In the genomic region with DNA sequence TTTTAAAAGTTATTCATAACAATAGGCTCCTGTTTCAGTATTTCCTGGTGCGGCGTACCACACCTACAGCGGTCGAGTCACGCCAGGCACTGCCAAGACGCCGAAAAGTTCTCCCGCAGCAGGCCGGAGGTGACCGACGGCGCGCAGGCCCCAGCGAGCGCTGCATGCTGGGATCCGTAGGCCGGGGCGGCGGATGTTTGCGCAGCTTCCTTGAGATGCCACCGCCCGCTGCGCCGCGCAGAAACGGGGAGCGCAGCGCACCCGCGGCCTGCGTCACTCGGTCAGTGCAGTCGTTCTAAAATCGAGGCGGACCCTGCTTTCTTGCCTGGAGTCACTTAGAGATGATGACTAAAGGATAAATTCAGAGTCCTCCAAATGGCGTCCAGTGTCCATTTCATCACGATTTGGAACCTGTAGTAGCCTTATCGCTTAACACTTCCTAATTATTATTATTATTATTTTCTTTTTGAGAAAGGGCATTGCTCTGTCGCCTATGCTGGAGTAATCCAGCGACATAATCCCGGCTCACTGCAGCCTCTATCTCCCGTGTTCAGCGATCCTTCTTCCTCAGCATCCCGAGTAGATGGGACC, we compare ENCODE assay signal across 8 cellular contexts. TPM values are rescaled to one million over a fixed set of nuclear protein-coding genes. Genes with fewer than 3 reads are reported as not detected.
DNase-seq lines count a peak whose midpoint lies in the region; ATAC-seq and TF ChIP-seq lines count a peak whose summit lies in the region.

No MANE protein-coding gene starts in this region.

- H3K36me3 ChIP-seq in adipocyte (ENCODE audit: control insufficient read depth, insufficient read depth, low read length, severe bottlenecking) (no peaks in the 10 kb centered on the region), heart right ventricle (no peaks in the 10 kb centered on the region), upper lobe of left lung (no peaks in the 10 kb centered on the region)

- WGBS in heart right ventricle, 2 donors: 2% methylated on average over 44 of the region's 44 CpGs
- WGBS in upper lobe of left lung, 2 donors: 2 to 7% methylated on average over 22 to 44 of the region's 44 CpGs

- H3K4me1 ChIP-seq in adipocyte (ENCODE audit: control insufficient read depth, insufficient read depth, low read length) (peaks cover 25% of the 10 kb centered on the region), heart right ventricle (peaks cover 0 to 49% (median 16%) of the 10 kb centered on the region in 9 donors), upper lobe of left lung (peaks cover 13 to 26% (median 19%) of the 10 kb centered on the region in 4 donors)

- H3K27me3 ChIP-seq in adipocyte (replicated peaks; ENCODE audit: control insufficient read depth, insufficient read depth, low read length): no peaks in the 10 kb centered on the region
- H3K27me3 ChIP-seq in heart right ventricle: no peaks in the 10 kb centered on the region
- H3K27me3 ChIP-seq in upper lobe of left lung: no peaks in the 10 kb centered on the region

- ATAC-seq in HG02623 (IDR thresholded peaks at IDR 0.05; ENCODE audit: unreplicated experiment) (peak; percentile 71), heart right ventricle (peak; percentile 94 to 96 (median 95)), upper lobe of left lung (ENCODE audit: low FRiP score in 2 of 2) (peak; percentile 96)

- TF ChIP-seq POLR2A in upper lobe of left lung (IDR thresholded peaks at IDR 0.05): peak in 3 of 4 donors; percentile 49 to 93 (median 88)

- H3K4me3 ChIP-seq in GM12864 (ENCODE audit: low read depth, low read length) (peak overlapping the region; percentile 61), adipocyte (ENCODE audit: low read length) (peak overlapping the region; percentile 90), heart right ventricle (peak overlapping the region in 9 of 10 donors; percentile 54 to 99 (median 71)), upper lobe of left lung (peak overlapping the region; percentile 44 to 95 (median 80))

- H3K9me3 ChIP-seq in adipocyte (ENCODE audit: control insufficient read depth, low read length) (no peaks in the 10 kb centered on the region), heart right ventricle (no peaks in the 10 kb centered on the region), upper lobe of left lung (no peaks in the 10 kb centered on the region)

- H3K27ac ChIP-seq in heart right ventricle (peak overlapping the region; percentile 76 to 98 (median 94)), upper lobe of left lung (peak overlapping the region; percentile 90 to 95 (median 92))

- intact Hi-C loops in heart right ventricle (cut with DNase I): loop anchor here in 4 of 10 donors (2.0 to 10.0 kb wide), 5 partner anchors 17 to 293 kb away; a partner anchor contains a TSS
- intact Hi-C loops in posterior vena cava (cut with DNase I): no loop called here

- peak in 1 of 4 donors; percentile 43 for TF ChIP-seq EP300 in upper lobe of left lung (IDR thresholded peaks at IDR 0.05)

- TF ChIP-seq CTCF in GM12864 (IDR thresholded peaks at IDR 0.05; ENCODE audit: low read depth, low read length, missing control alignments): no peak
- no peak for TF ChIP-seq CTCF in heart right ventricle (IDR thresholded peaks at IDR 0.05)
- TF ChIP-seq CTCF in upper lobe of left lung (IDR thresholded peaks at IDR 0.05): peak in 3 of 6 experiments; percentile 24 to 53 (median 27)

- DNase-seq in GM12864 (ENCODE audit: low read depth): peak; percentile 82
- DNase-seq in NCI-H1105 (lab: John Stamatoyannopoulos, UW): peak; percentile 84
- DNase-seq in SW 1271 (lab: John Stamatoyannopoulos, UW): peak; percentile 58 to 82
- DNase-seq in adipocyte (ENCODE audit: low read depth): peak; percentile 97
- peak; percentile 92 for DNase-seq in heart right ventricle
- peak; percentile 98 for DNase-seq in posterior vena cava (ENCODE audit: low spot score)
- peak; percentile 96 to 97 for DNase-seq in upper lobe of left lung

- peak overlapping the region; percentile 90 for H3K9ac ChIP-seq in adipocyte (ENCODE audit: low read length)

RNA-seq across cellular contexts. Expression of a gene that starts 1.3 kb away (rescaled TPM):
- 1 to 10 TPM in 4 of 10 donors, under 1 TPM in 6; 0.30 to 4.4 (median 0.84) TPM for total RNA-seq in heart right ventricle
- under 1 TPM; 0.20 to 0.29 TPM for polyA plus RNA-seq in heart right ventricle
- total RNA-seq in posterior vena cava: 1 to 10 TPM in 1 of 2 donors, under 1 TPM in 1; 0.67 to 1.1 TPM
- 1 to 10 TPM in 4 of 6 donors, under 1 TPM in 2; under 0.01 to 2.4 (median 1.6) TPM for total RNA-seq in upper lobe of left lung

RNA-seq across cellular contexts. Expression of a gene that starts 17.8 kb away (rescaled TPM):
- 10 to 100 TPM; 41.8 to 58.5 (median 47.5) TPM for total RNA-seq in heart right ventricle
- 10 to 100 TPM; 11.0 to 14.1 TPM for polyA plus RNA-seq in heart right ventricle
- 10 to 100 TPM; 40.1 to 45.6 TPM for total RNA-seq in posterior vena cava
- 10 to 100 TPM; 12.4 to 38.4 (median 27.1) TPM for total RNA-seq in upper lobe of left lung

Comparison
In these comparisons a context has a peak if more than half of its experiments do, and no peak if none do; other contexts are left out.
1. Peak in every context shown above with its lines: DNase-seq, ATAC-seq, H3K4me3 ChIP-seq and H3K27ac ChIP-seq.